Comparison of ENCODE assay signal across 16 cellular contexts in the genomic region with DNA sequence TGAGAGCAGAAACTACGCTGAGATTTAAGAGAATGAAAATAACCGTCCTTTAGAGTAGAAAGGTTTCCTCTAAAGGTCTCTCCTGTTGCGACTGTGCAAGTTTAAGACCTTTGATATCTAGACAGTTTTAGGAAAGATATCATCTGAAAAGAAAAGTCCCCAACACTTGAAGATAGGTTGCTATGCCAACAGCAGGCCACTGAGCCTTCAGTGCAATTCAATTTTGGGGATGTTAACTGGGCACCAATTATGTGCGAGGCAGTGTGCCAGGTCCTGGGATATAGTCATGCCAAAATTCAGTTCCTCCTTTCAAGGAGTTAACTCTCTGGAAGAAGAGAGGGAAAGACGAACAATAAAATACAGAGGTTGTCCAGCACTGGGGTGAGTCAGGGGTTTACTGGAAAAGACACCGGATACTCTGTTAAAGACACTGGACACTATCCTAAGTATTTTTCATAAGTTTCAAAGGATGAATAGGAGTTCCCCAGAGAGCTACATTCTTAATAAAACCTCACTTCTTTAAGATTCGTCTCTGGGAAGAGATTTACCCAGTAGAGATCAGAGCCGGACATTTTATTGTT. TPM values are rescaled to one million over a fixed set of nuclear protein-coding genes. Genes with fewer than 3 reads are reported as not detected.
DNase-seq lines count a peak whose midpoint lies in the region; ATAC-seq and TF ChIP-seq lines count a peak whose summit lies in the region.
"Had no signal": no experiment of that assay in that cellular context is flagged by ENCODE, and none has a peak within 500 bp of the region (broad histone marks: within the 10 kb centered on the region; RNA-seq: fewer than 3 reads in every experiment).

No MANE protein-coding gene starts in this region.

- H3K27ac Mint-ChIP-seq in WTC11, result peak overlapping the region; percentile 63
- no peak overlapping the region for H3K27ac Mint-ChIP-seq in mesothelial cell of epicardium

- H3K27me3 Mint-ChIP-seq in WTC11 (ENCODE audit: low read depth), result no peaks in the 10 kb centered on the region
- no peaks in the 10 kb centered on the region for H3K27me3 Mint-ChIP-seq in mesothelial cell of epicardium (ENCODE audit: low read depth)

- H3K9me3 Mint-ChIP-seq in WTC11 (peaks cover 6% of the 10 kb centered on the region; the same call in 1 of the 2 replicates), mesothelial cell of epicardium (peaks cover 7% of the 10 kb centered on the region)

- POLR2A ChIA-PET in WTC11 (lab: Charles Lee), result interaction anchor here (0.7 kb wide), 1 partner anchor 131 kb away, joined by 3 read pairs; no protein-coding TSS in a partner anchor

- H3K4me1 Mint-ChIP-seq in WTC11 (peaks cover 12% of the 10 kb centered on the region), mesothelial cell of epicardium (peaks cover 16% of the 10 kb centered on the region)

- CTCF ChIA-PET in WTC11 (lab: Charles Lee), result interaction anchor here (0.5 kb wide), 1 partner anchor 79 kb away, joined by 3 read pairs; no protein-coding TSS in a partner anchor

- DNase-seq in NCI-H1105 treated with DMSO at 0.1 percent for 48 hours (lab: John Stamatoyannopoulos, UW) (peak; percentile 11), NCI-H1105 (lab: John Stamatoyannopoulos, UW) (no peak), WTC11 (ENCODE audit: low spot score) (no peak), fibroblast of villous mesenchyme (ENCODE audit: low read depth) (peak; percentile 40), stromal cell of bone marrow (ENCODE audit: low read depth) (peak; percentile 63), NCI-H526 treated with DMSO at 0.1 percent for 48 hours (lab: John Stamatoyannopoulos, UW) (no peak), mesothelial cell of epicardium (ENCODE audit: low spot score in 2 of 2, unreplicated experiment in 2 of 2) (no peak)
- DNase-seq: COR-L47, DMS53, Karpas-422, NCI-H1436 treated with DMSO at 0.1 percent for 48 hours, NCI-H2081, NCI-H524 treated with DMSO at 0.1 percent for 48 hours had no signal

- H3K4me3 ChIP-seq in fibroblast of villous mesenchyme (ENCODE audit: low read depth, low read length), result no peak overlapping the region
- H3K4me3 ChIP-seq: SK-N-MC had no signal

- ATAC-seq in WTC11 (no peak), GM21367 (IDR thresholded peaks at IDR 0.05; ENCODE audit: unreplicated experiment) (no peak)
- ATAC-seq: HepG2 had no signal

- peaks cover 26% of the 10 kb centered on the region for H3K36me3 Mint-ChIP-seq in WTC11
- peaks cover 5% of the 10 kb centered on the region for H3K36me3 Mint-ChIP-seq in mesothelial cell of epicardium

- TF ChIP-seq CTCF in WTC11 (IDR thresholded peaks at IDR 0.05) (no peak), fibroblast of villous mesenchyme (IDR thresholded peaks at IDR 0.05; ENCODE audit: insufficient read depth, low read depth, low read length) (no peak), mesothelial cell of epicardium (IDR thresholded peaks at IDR 0.05; ENCODE audit: unreplicated experiment) (no peak)

- H3K4me3 Mint-ChIP-seq in WTC11, result no peak overlapping the region
- H3K4me3 Mint-ChIP-seq in mesothelial cell of epicardium, result no peak overlapping the region

TF ChIP-seq in WTC11, 78 proteins besides CTCF, POLR2A, EP300 and RAD21:
- TF ChIP-seq ZNF423 (CRISPR knock-in tag; IDR thresholded peaks at IDR 0.05) (no peak), ATF1 (CRISPR knock-in tag; IDR thresholded peaks at IDR 0.05) (no peak)
- TF ChIP-seq, protein P1, sequence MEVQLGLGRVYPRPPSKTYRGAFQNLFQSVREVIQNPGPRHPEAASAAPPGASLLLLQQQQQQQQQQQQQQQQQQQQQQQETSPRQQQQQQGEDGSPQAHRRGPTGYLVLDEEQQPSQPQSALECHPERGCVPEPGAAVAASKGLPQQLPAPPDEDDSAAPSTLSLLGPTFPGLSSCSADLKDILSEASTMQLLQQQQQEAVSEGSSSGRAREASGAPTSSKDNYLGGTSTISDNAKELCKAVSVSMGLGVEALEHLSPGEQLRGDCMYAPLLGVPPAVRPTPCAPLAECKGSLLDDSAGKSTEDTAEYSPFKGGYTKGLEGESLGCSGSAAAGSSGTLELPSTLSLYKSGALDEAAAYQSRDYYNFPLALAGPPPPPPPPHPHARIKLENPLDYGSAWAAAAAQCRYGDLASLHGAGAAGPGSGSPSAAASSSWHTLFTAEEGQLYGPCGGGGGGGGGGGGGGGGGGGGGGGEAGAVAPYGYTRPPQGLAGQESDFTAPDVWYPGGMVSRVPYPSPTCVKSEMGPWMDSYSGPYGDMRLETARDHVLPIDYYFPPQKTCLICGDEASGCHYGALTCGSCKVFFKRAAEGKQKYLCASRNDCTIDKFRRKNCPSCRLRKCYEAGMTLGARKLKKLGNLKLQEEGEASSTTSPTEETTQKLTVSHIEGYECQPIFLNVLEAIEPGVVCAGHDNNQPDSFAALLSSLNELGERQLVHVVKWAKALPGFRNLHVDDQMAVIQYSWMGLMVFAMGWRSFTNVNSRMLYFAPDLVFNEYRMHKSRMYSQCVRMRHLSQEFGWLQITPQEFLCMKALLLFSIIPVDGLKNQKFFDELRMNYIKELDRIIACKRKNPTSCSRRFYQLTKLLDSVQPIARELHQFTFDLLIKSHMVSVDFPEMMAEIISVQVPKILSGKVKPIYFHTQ (CRISPR knock-in tag; IDR thresholded peaks at IDR 0.05), result no peak
- TF ChIP-seq, protein P2, sequence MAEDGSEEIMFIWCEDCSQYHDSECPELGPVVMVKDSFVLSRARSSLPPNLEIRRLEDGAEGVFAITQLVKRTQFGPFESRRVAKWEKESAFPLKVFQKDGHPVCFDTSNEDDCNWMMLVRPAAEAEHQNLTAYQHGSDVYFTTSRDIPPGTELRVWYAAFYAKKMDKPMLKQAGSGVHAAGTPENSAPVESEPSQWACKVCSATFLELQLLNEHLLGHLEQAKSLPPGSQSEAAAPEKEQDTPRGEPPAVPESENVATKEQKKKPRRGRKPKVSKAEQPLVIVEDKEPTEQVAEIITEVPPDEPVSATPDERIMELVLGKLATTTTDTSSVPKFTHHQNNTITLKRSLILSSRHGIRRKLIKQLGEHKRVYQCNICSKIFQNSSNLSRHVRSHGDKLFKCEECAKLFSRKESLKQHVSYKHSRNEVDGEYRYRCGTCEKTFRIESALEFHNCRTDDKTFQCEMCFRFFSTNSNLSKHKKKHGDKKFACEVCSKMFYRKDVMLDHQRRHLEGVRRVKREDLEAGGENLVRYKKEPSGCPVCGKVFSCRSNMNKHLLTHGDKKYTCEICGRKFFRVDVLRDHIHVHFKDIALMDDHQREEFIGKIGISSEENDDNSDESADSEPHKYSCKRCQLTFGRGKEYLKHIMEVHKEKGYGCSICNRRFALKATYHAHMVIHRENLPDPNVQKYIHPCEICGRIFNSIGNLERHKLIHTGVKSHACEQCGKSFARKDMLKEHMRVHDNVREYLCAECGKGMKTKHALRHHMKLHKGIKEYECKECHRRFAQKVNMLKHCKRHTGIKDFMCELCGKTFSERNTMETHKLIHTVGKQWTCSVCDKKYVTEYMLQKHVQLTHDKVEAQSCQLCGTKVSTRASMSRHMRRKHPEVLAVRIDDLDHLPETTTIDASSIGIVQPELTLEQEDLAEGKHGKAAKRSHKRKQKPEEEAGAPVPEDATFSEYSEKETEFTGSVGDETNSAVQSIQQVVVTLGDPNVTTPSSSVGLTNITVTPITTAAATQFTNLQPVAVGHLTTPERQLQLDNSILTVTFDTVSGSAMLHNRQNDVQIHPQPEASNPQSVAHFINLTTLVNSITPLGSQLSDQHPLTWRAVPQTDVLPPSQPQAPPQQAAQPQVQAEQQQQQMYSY (CRISPR knock-in tag; IDR thresholded peaks at IDR 0.05), result no peak
- TF ChIP-seq, protein P3, sequence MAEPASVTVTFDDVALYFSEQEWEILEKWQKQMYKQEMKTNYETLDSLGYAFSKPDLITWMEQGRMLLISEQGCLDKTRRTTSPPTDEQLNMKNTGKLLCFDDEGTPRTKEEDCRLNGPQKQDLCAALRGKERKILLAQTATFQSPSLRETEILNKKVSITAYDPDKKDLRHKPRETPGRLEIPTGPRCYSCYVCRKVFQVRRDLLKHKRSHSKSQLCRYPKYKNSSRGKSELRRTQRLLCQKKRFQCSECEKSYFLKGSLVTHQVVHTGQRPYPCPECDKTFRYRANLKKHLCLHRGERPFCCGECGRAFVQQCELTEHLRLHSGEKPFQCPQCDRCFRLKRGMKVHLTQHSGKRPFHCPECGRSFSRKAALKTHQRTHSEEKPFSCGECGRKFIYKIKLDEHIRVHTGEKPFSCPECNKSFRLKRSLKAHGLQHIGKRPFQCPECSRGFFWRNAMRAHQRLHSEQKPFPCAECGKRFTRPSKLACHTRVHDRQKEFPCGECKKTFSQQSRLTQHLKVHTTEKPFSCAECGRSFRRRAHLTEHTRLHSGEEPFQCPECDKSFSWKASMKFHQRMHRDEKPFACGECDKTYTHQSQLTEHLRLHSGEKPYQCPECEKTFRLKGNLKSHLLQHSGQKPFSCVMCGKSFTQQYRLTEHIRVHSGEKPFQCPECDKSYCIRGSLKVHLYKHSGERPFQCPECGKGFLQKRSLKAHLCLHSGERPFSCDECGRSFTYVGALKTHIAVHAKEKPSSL (CRISPR knock-in tag; conservative IDR thresholded peaks at IDR 0.05), result no peak

RNA-seq across cellular contexts. Expression of a gene that starts 25.5 kb away (rescaled TPM):
- total RNA-seq in WTC11 (2021) (47.7 to 49.6 TPM (median 49.3 TPM) in 3 replicates), fibroblast of villous mesenchyme (47.4 and 48.8 TPM in 2 replicates), mesothelial cell of epicardium (24.7 to 26.5 TPM (median 25.3 TPM) in 3 replicates)

Comparison
In these comparisons a context has a peak if more than half of its experiments do, and no peak if none do; other contexts are left out.
1. DNase-seq: peak in NCI-H1105 treated with DMSO at 0.1 percent for 48 hours (single experiment), fibroblast of villous mesenchyme (single experiment) and stromal cell of bone marrow (single experiment); none in NCI-H1105 (single experiment), WTC11 (single experiment), NCI-H526 treated with DMSO at 0.1 percent for 48 hours (single experiment) and mesothelial cell of epicardium (0 of 2).